Comparison of ENCODE assay signal across 18 cellular contexts in the genomic region with DNA sequence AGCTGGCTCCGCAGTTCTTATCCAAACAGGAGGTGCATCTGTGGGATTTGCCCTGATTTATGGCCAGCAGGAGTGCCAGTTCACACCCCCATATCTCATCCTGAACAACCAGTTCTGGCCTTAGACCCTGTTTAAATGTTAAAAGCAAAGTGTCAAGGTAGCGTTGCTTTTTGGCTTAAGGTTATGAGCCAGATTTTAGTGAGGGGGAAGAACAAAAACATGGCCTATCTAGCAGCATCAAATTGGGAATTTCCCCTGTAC.
"Had no signal": no experiment of that assay in that cellular context is flagged by ENCODE, and none has a peak within 500 bp of the region (broad histone marks: within the 10 kb centered on the region; RNA-seq: fewer than 3 reads in every experiment).

No MANE protein-coding gene starts in this region.

- H3K4me3 ChIP-seq: colonic mucosa, left ventricle myocardium inferior, lung, right atrium auricular region, smooth muscle cell, tibial artery, upper lobe of left lung, vagina had no signal

- H3K9me3 ChIP-seq: colonic mucosa, left ventricle myocardium inferior, right atrium auricular region, tibial artery, upper lobe of left lung, vagina had no signal

- H3K36me3 ChIP-seq: colonic mucosa, left ventricle myocardium inferior, right atrium auricular region, tibial artery, upper lobe of left lung, vagina had no signal

- DNase-seq: colonic mucosa; endodermal cell; erythroblast; foreskin keratinocyte; immature natural killer cell; left ventricle myocardium inferior; mesenchymal stem cell; midbrain; naive B cell; stimulated activated CD4-positive, alpha-beta T cell treated with anti-CD3 and anti-CD28 coated beads, Interleukin-2, amount 100 ng/mL, for 48 hours; stimulated activated CD8-positive, alpha-beta memory T cell treated with anti-CD3 and anti-CD28 coated beads, Interleukin-4, amount 100 ng/mL, for 48 hours; stimulated activated naive CD8-positive, alpha-beta T cell treated with anti-CD3 and anti-CD28 coated beads, Interleukin-15, Interleukin-2, amounts not matched to agents 100 U/mL and 50 U/mL, for 24 hours; upper lobe of left lung had no signal

- H3K4me1 ChIP-seq: colonic mucosa, foreskin keratinocyte, left ventricle myocardium inferior, right atrium auricular region, tibial artery, upper lobe of left lung, vagina had no signal

- H3K27ac ChIP-seq: colonic mucosa, foreskin keratinocyte, left ventricle myocardium inferior, right atrium auricular region, tibial artery, upper lobe of left lung, vagina had no signal

- H3K27me3 ChIP-seq: colonic mucosa, foreskin keratinocyte, right atrium auricular region, upper lobe of left lung, vagina had no signal
